Comparison of ENCODE assay signal across 22 cellular contexts in the genomic region with DNA sequence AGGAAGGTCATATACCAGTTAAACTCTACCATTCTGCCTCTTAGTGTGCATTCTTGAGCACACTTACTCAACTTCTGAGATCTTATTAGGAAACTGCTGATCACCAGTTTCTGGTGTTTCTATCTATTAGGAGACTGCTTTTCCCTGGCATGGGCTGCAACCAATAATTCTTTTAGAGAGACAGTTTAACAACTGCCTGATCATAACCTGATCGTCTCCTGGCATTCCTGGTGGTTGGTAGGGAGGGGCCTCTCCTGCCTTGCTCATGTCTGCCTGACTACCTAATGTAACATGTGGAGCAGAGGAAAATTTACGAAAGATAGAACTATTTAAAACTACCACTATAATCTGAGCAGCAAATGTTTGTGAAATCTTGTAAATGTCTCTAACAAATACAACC.
DNase-seq lines count a peak whose midpoint lies in the region; ATAC-seq and TF ChIP-seq lines count a peak whose summit lies in the region.
"Had no signal": no experiment of that assay in that cellular context is flagged by ENCODE, and none has a peak within 500 bp of the region (broad histone marks: within the 10 kb centered on the region; RNA-seq: fewer than 3 reads in every experiment).

No MANE protein-coding gene starts in this region.

- H4K5ac ChIP-seq in mesendoderm (ENCODE audit: low read length), result no peak overlapping the region

- peak overlapping the region; percentile 80 for H3K27ac Mint-ChIP-seq in GM23338
- peak overlapping the region; percentile 87 for H3K27ac Mint-ChIP-seq in WTC11
- no peak overlapping the region for H3K27ac Mint-ChIP-seq in activated CD4-positive, alpha-beta T cell treated with anti-CD3 and anti-CD28 coated beads, Interleukin-2, amount 10 ng/mL, durations not matched to agents 24 days and 14 days
- H3K27ac Mint-ChIP-seq in naive thymus-derived CD4-positive, alpha-beta T cell, result no peak overlapping the region
- H3K27ac Mint-ChIP-seq: CD4-positive, alpha-beta T cell had no signal

- H3K4me1 Mint-ChIP-seq in GM23338, result peaks cover 54% of the 10 kb centered on the region
- H3K4me1 Mint-ChIP-seq in WTC11, result peaks cover 69% of the 10 kb centered on the region
- H3K4me1 Mint-ChIP-seq in activated CD4-positive, alpha-beta T cell treated with anti-CD3 and anti-CD28 coated beads, Interleukin-2, amount 10 ng/mL, durations not matched to agents 24 days and 14 days, result no peaks in the 10 kb centered on the region
- no peaks in the 10 kb centered on the region for H3K4me1 Mint-ChIP-seq in naive thymus-derived CD4-positive, alpha-beta T cell

- H3K9me3 ChIP-seq in naive thymus-derived CD4-positive, alpha-beta T cell (ENCODE audit: control insufficient read depth in 2 of 3, low read length in 3 of 3), result no peaks in the 10 kb centered on the region
- H3K9me3 ChIP-seq: A549; BLaER1 treated with 17β-estradiol and CSF1 and Interleukin-3, amounts not matched to agents 10 nM and 100 nM had no signal

- H3K56ac ChIP-seq in mesendoderm (ENCODE audit: low read length), result no peak overlapping the region

- H3K4me2 ChIP-seq in GM23338 (0 out of 2 replicates have a peak overlapping the region, but pooled peaks have one; percentile 17), mesendoderm (ENCODE audit: low read length) (no peak overlapping the region)
- H3K4me2 ChIP-seq: A549; BLaER1 treated with 17β-estradiol and CSF1 and Interleukin-3, amounts not matched to agents 10 nM and 100 nM had no signal

- no peak overlapping the region for H3K4ac ChIP-seq in mesendoderm (ENCODE audit: low read depth, low read length)

- no peak overlapping the region for H2BK15ac ChIP-seq in mesendoderm (replicated peaks; ENCODE audit: low read depth)

- H3K9me2 ChIP-seq in GM23338 (ENCODE audit: insufficient read depth), result no peaks in the 10 kb centered on the region

- H3K27me3 Mint-ChIP-seq in GM23338 (ENCODE audit: insufficient read depth, low read depth, poor library complexity), result no peaks in the 10 kb centered on the region
- no peaks in the 10 kb centered on the region for H3K27me3 Mint-ChIP-seq in WTC11 (ENCODE audit: low read depth)
- H3K27me3 Mint-ChIP-seq in activated CD4-positive, alpha-beta T cell treated with anti-CD3 and anti-CD28 coated beads, Interleukin-2, amount 10 ng/mL, durations not matched to agents 24 days and 14 days, result no peaks in the 10 kb centered on the region
- no peaks in the 10 kb centered on the region for H3K27me3 Mint-ChIP-seq in naive thymus-derived CD4-positive, alpha-beta T cell
- H3K27me3 Mint-ChIP-seq: CD4-positive, alpha-beta T cell had no signal

- intact Hi-C loops in activated CD4-positive, alpha-beta T cell treated with anti-CD3 and anti-CD28 coated beads, Interleukin-2, amount 10 ng/mL, durations not matched to agents 24 days and 14 days (cut with micrococcal nuclease), result no loop called here
- intact Hi-C loops in naive thymus-derived CD4-positive, alpha-beta T cell (cut with micrococcal nuclease), result no loop called here

- no peak for DNase-seq in GM23338 (ENCODE audit: low spot score)
- DNase-seq in WTC11 (ENCODE audit: low spot score), result no peak
- peak; percentile 19 for DNase-seq in mesendoderm
- DNase-seq in renal cortical epithelial cell (ENCODE audit: low read depth), result peak; percentile 3
- DNase-seq in activated CD4-positive, alpha-beta T cell treated with anti-CD3 and anti-CD28 coated beads, Interleukin-2, amount 10 ng/mL, durations not matched to agents 24 days and 14 days, result no peak
- DNase-seq in naive thymus-derived CD4-positive, alpha-beta T cell, result no peak
- no peak for DNase-seq in activated naive CD4-positive, alpha-beta T cell treated with Interleukin-2 at 50 U/mL for 16 hours
- DNase-seq: AML-193; CD4-positive, alpha-beta T cell; COR-L47; GDM1; Karpas-422; NCI-H1092 treated with DMSO at 0.1 percent for 48 hours; NCI-H1436; NCI-H187; NCI-H2081 treated with DMSO at 0.1 percent for 48 hours; NCI-H774 had no signal

- H4K20me1 ChIP-seq in GM23338 (replicated peaks; ENCODE audit: insufficient read depth), result no peaks in the 10 kb centered on the region
- H4K20me1 ChIP-seq: BLaER1 treated with 17β-estradiol and CSF1 and Interleukin-3, amounts not matched to agents 10 nM and 100 nM had no signal

- H3K4me3 Mint-ChIP-seq in GM23338 (peak overlapping the region; percentile 37), WTC11 (peak overlapping the region; percentile 13; the same call in 1 of the 2 replicates)
- no peak overlapping the region for H3K4me3 Mint-ChIP-seq in activated CD4-positive, alpha-beta T cell treated with anti-CD3 and anti-CD28 coated beads, Interleukin-2, amount 10 ng/mL, durations not matched to agents 24 days and 14 days
- H3K4me3 Mint-ChIP-seq in naive thymus-derived CD4-positive, alpha-beta T cell, result no peak overlapping the region
- H3K4me3 Mint-ChIP-seq: CD4-positive, alpha-beta T cell had no signal

- H3F3A ChIP-seq in GM23338 (replicated peaks; ENCODE audit: low read depth), result no peaks in the 10 kb centered on the region

- no peak overlapping the region for H2AK5ac ChIP-seq in mesendoderm (ENCODE audit: low read length)

- H3K18ac ChIP-seq in mesendoderm (ENCODE audit: low read length), result no peak overlapping the region

- peaks cover 62% of the 10 kb centered on the region for H3K4me1 ChIP-seq in GM23338 (ENCODE audit: insufficient read depth)
- no peaks in the 10 kb centered on the region for H3K4me1 ChIP-seq in mesendoderm (ENCODE audit: control insufficient read depth, low read depth, low read length)
- no peaks in the 10 kb centered on the region for H3K4me1 ChIP-seq in naive thymus-derived CD4-positive, alpha-beta T cell (ENCODE audit: control insufficient read depth in 2 of 2, insufficient read depth in 2 of 2, low read length in 2 of 2)
- H3K4me1 ChIP-seq: A549; BLaER1 treated with 17β-estradiol and CSF1 and Interleukin-3, amounts not matched to agents 10 nM and 100 nM had no signal

- no CpG with 5 or more reads among the region's 2 CpGs for WGBS in mesendoderm (ENCODE audit: extremely low coverage, insufficient coverage, low lambda C conversion rate)

- no peak overlapping the region for H2BK120ac ChIP-seq in mesendoderm (ENCODE audit: low read depth, low read length)

- TF ChIP-seq CTCF in GM23338 (conservative IDR thresholded peaks at IDR 0.05; ENCODE audit: low read depth in 2 of 2) (no peak), WTC11 (IDR thresholded peaks at IDR 0.05) (no peak)

- ATAC-seq in GM23338 (peak; percentile 53; the same call in 2 of the 3 replicates), WTC11 (peak; percentile 69)
- ATAC-seq in naive thymus-derived CD4-positive, alpha-beta T cell, result no peak
- ATAC-seq: A549, GM12878, SK-N-SH treated with all-trans-retinoic acid at 6 μM for 48 hours had no signal

- POLR2A ChIA-PET in WTC11 (lab: Charles Lee), result no interaction called here
- POLR2A ChIA-PET in naive thymus-derived CD4-positive, alpha-beta T cell (lab: Charles Lee), result no interaction called here

- H3K27ac ChIP-seq in GM23338 (ENCODE audit: low read depth) (no peak overlapping the region), mesendoderm (ENCODE audit: low read depth, low read length) (no peak overlapping the region)
- no peak overlapping the region for H3K27ac ChIP-seq in naive thymus-derived CD4-positive, alpha-beta T cell (ENCODE audit: low read depth, low read length)
- H3K27ac ChIP-seq: A549; BLaER1 treated with 17β-estradiol and CSF1 and Interleukin-3, amounts not matched to agents 10 nM and 100 nM; HL-60 had no signal

- H3K27me3 ChIP-seq in GM23338 (ENCODE audit: insufficient read depth) (no peaks in the 10 kb centered on the region), mesendoderm (ENCODE audit: insufficient read depth, low read length, poor library complexity) (no peaks in the 10 kb centered on the region)
- H3K27me3 ChIP-seq in naive thymus-derived CD4-positive, alpha-beta T cell (ENCODE audit: control insufficient read depth in 2 of 2, insufficient read depth in 2 of 2, low read length in 2 of 2), result no peaks in the 10 kb centered on the region
- H3K27me3 ChIP-seq: BLaER1 treated with 17β-estradiol and CSF1 and Interleukin-3, amounts not matched to agents 10 nM and 100 nM had no signal

- H3K9me3 Mint-ChIP-seq in GM23338, result no peaks in the 10 kb centered on the region
- H3K9me3 Mint-ChIP-seq in WTC11, result no peaks in the 10 kb centered on the region
- peaks cover 3% of the 10 kb centered on the region for H3K9me3 Mint-ChIP-seq in activated CD4-positive, alpha-beta T cell treated with anti-CD3 and anti-CD28 coated beads, Interleukin-2, amount 10 ng/mL, durations not matched to agents 24 days and 14 days
- peaks cover 0 to 11% (median 1%) of the 10 kb centered on the region in 11 donors for H3K9me3 Mint-ChIP-seq in naive thymus-derived CD4-positive, alpha-beta T cell
- H3K9me3 Mint-ChIP-seq: CD4-positive, alpha-beta T cell had no signal

- no peak overlapping the region for H3K4me3 ChIP-seq in GM23338
- no peak overlapping the region for H3K4me3 ChIP-seq in mesendoderm (ENCODE audit: low read length)
- H3K4me3 ChIP-seq in naive thymus-derived CD4-positive, alpha-beta T cell (ENCODE audit: low read length), result no peak overlapping the region
- H3K4me3 ChIP-seq: A549; BLaER1 treated with 17β-estradiol and CSF1 and Interleukin-3, amounts not matched to agents 10 nM and 100 nM; GM12878 had no signal

- no peak overlapping the region for H2BK5ac ChIP-seq in mesendoderm (ENCODE audit: low read length)

- no peak overlapping the region for H4K8ac ChIP-seq in mesendoderm (ENCODE audit: low read depth, low read length)

- H3K9ac ChIP-seq in mesendoderm (ENCODE audit: low read length), result no peak overlapping the region
- H3K9ac ChIP-seq: BLaER1 treated with 17β-estradiol and CSF1 and Interleukin-3, amounts not matched to agents 10 nM and 100 nM had no signal

- H3K36me3 ChIP-seq in GM23338 (ENCODE audit: insufficient read depth), result no peaks in the 10 kb centered on the region
- no peaks in the 10 kb centered on the region for H3K36me3 ChIP-seq in mesendoderm (ENCODE audit: control insufficient read depth, insufficient read depth, low read length)
- no peaks in the 10 kb centered on the region for H3K36me3 ChIP-seq in naive thymus-derived CD4-positive, alpha-beta T cell (ENCODE audit: control insufficient read depth in 2 of 3, insufficient read depth in 3 of 3, low read length in 3 of 3)
- H3K36me3 ChIP-seq: BLaER1 treated with 17β-estradiol and CSF1 and Interleukin-3, amounts not matched to agents 10 nM and 100 nM had no signal

- H3K36me3 Mint-ChIP-seq in GM23338 (ENCODE audit: low read depth) (no peaks in the 10 kb centered on the region; the same call in 2 of the 3 replicates), WTC11 (no peaks in the 10 kb centered on the region)
- no peaks in the 10 kb centered on the region for H3K36me3 Mint-ChIP-seq in activated CD4-positive, alpha-beta T cell treated with anti-CD3 and anti-CD28 coated beads, Interleukin-2, amount 10 ng/mL, durations not matched to agents 24 days and 14 days (ENCODE audit: low read depth)
- no peaks in the 10 kb centered on the region for H3K36me3 Mint-ChIP-seq in naive thymus-derived CD4-positive, alpha-beta T cell

- peaks cover 55% of the 10 kb centered on the region for H3K79me2 ChIP-seq in GM23338 (replicated peaks; ENCODE audit: insufficient read depth)
- no peaks in the 10 kb centered on the region for H3K79me2 ChIP-seq in mesendoderm (ENCODE audit: control insufficient read depth, insufficient read depth, low read length)

- H3K23ac ChIP-seq in mesendoderm (ENCODE audit: low read length), result no peak overlapping the region

- CTCF ChIA-PET in WTC11 (lab: Charles Lee), result no interaction called here
- CTCF ChIA-PET in naive thymus-derived CD4-positive, alpha-beta T cell (lab: Charles Lee), result no interaction called here

- no peaks in the 10 kb centered on the region for H3K79me1 ChIP-seq in mesendoderm (ENCODE audit: low read length)

- H2AFZ ChIP-seq in GM23338, result no peak overlapping the region

Comparison
In these comparisons a context has a peak if more than half of its experiments do, and no peak if none do; other contexts are left out.
1. DNase-seq: peak in mesendoderm (single experiment) and renal cortical epithelial cell (single experiment); none in GM23338 (single experiment), WTC11 (single experiment), activated CD4-positive, alpha-beta T cell treated with anti-CD3 and anti-CD28 coated beads, Interleukin-2, amount 10 ng/mL, durations not matched to agents 24 days and 14 days (single experiment), naive thymus-derived CD4-positive, alpha-beta T cell (0 of 9) and activated naive CD4-positive, alpha-beta T cell treated with Interleukin-2 at 50 U/mL for 16 hours (single experiment).
2. H3K27ac Mint-ChIP-seq: peak in GM23338 (single experiment) and WTC11 (single experiment); none in activated CD4-positive, alpha-beta T cell treated with anti-CD3 and anti-CD28 coated beads, Interleukin-2, amount 10 ng/mL, durations not matched to agents 24 days and 14 days (single experiment) and naive thymus-derived CD4-positive, alpha-beta T cell (0 of 9).
3. H3K4me3 Mint-ChIP-seq: peak in GM23338 (single experiment) and WTC11 (single experiment); none in activated CD4-positive, alpha-beta T cell treated with anti-CD3 and anti-CD28 coated beads, Interleukin-2, amount 10 ng/mL, durations not matched to agents 24 days and 14 days (single experiment) and naive thymus-derived CD4-positive, alpha-beta T cell (0 of 10).